8 cellular contexts compared by ENCODE assay signal in genomic region chr3:184561329-184562145, GRCh38. TPM values are rescaled to one million over a fixed set of nuclear protein-coding genes. Genes with fewer than 3 reads are reported as not detected.
DNase-seq lines count a peak whose midpoint lies in the region; ATAC-seq, FAIRE-seq and TF ChIP-seq lines count a peak whose summit lies in the region.

Gene EPHB3, plus strand, starts transcription at chr3:184561785. Its CDS starts 451 bp downstream, at chr3:184562236.

- peak; percentile 99 for TF ChIP-seq CTCF in parathyroid adenoma (IDR thresholded peaks at IDR 0.05)
- peak; percentile 95 to 100 (median 99) for TF ChIP-seq CTCF in tibial nerve (IDR thresholded peaks at IDR 0.05)

- TF ChIP-seq EP300 in tibial nerve (IDR thresholded peaks at IDR 0.05) = peak; percentile 52 to 95

- peaks cover 19 to 55% of the 10 kb centered on the region in 2 donors for H3K27me3 Mint-ChIP-seq in T-cell

- H3K9me3 ChIP-seq in parathyroid adenoma (ENCODE audit: control insufficient read depth, low read length) = no peaks in the 10 kb centered on the region
- no peaks in the 10 kb centered on the region for H3K9me3 ChIP-seq in tibial nerve

- CTCF ChIA-PET in T-cell (lab: Charles Lee) = interaction anchor here (0.5 to 2.0 kb wide), 33 partner anchors 10 to 1115 kb away, joined by 3 to 11 read pairs (median 4); partner anchors contain the start of genes MAGEF1 (in 1 of the 2) and VPS8 (in 1 of the 2)

- H3K79me2 ChIP-seq in parathyroid adenoma = no peaks in the 10 kb centered on the region

- peak within 1 kb of the TSS; percentile 80 for H3K4me2 ChIP-seq in parathyroid adenoma (ENCODE audit: low read length)

- FAIRE-seq in GM12891 (lab: Jason Lieb, UNC) = peak; percentile 94

- DNase-seq in GM12891 (ENCODE audit: insufficient read length, low spot score) (peak; percentile 94), NCI-H146 (lab: John Stamatoyannopoulos, UW) (peak; percentile 95), T-cell (peak; percentile 74 to 92 (median 86)), amniotic epithelial cell (ENCODE audit: low read depth) (peak; percentile 96), cardiac septum (ENCODE audit: low spot score) (peak; percentile 99), tibial nerve (ENCODE audit: low spot score in 2 of 2) (peak; percentile 99 to 100)

- H3K9ac ChIP-seq in parathyroid adenoma = no peak within 1 kb of the TSS

- H2AFZ ChIP-seq in parathyroid adenoma = peak within 1 kb of the TSS; percentile 65

- intact Hi-C loops in cardiac septum (cut with DNase I) = loop anchor here (1.0 to 2.0 kb wide), 3 partner anchors 155 to 217 kb away; no protein-coding TSS in a partner anchor

- no peaks in the 10 kb centered on the region for H3K36me3 Mint-ChIP-seq in T-cell

- H3K4me3 ChIP-seq in parathyroid adenoma (ENCODE audit: low read depth, low read length) (peak within 1 kb of the TSS; percentile 56), tibial nerve (peak within 1 kb of the TSS; percentile 65 to 73 (median 70))

- peak within 1 kb of the TSS; percentile 66 to 81 (median 75) for H3K4me3 Mint-ChIP-seq in T-cell

- H3K9me3 Mint-ChIP-seq in T-cell = no peaks in the 10 kb centered on the region

- H3K4me1 Mint-ChIP-seq in T-cell = peaks cover 35 to 51% (median 41%) of the 10 kb centered on the region in 3 donors

- peaks cover 15% of the 10 kb centered on the region for H3K4me1 ChIP-seq in parathyroid adenoma
- peaks cover 0 to 50% (median 28%) of the 10 kb centered on the region in 4 donors for H3K4me1 ChIP-seq in tibial nerve

- H3K27ac Mint-ChIP-seq in T-cell = peak within 1 kb of the TSS; percentile 56 to 69

- H3K27ac ChIP-seq in parathyroid adenoma = no peak within 1 kb of the TSS
- H3K27ac ChIP-seq in tibial nerve = peak within 1 kb of the TSS; percentile 56 to 93 (median 84)

- POLR2A ChIA-PET in T-cell (lab: Charles Lee) = interaction anchor here (0.5 to 0.6 kb wide), 2 partner anchors 236 to 1055 kb away, joined by 3 to 5 read pairs; no protein-coding TSS in a partner anchor

- TF ChIP-seq POLR2A in GM12891 (IDR thresholded peaks at IDR 0.05; ENCODE audit: low read depth, low read length) (no peak), tibial nerve (IDR thresholded peaks at IDR 0.05) (peak; percentile 96 to 97)

- 0% methylated on average over 10 to 42 of the region's 74 CpGs for WGBS in tibial nerve, 2 donors

- H3K27me3 ChIP-seq in parathyroid adenoma (ENCODE audit: control insufficient read depth, insufficient read depth, low read length) (no peaks in the 10 kb centered on the region), tibial nerve (no peaks in the 10 kb centered on the region)

- ATAC-seq in HG02884 (IDR thresholded peaks at IDR 0.05; ENCODE audit: unreplicated experiment) (peak; percentile 86), T-cell (replicated peaks in 1 of 4) (peak; percentile 74 to 84 (median 79))

- H3K36me3 ChIP-seq in parathyroid adenoma (ENCODE audit: control insufficient read depth, insufficient read depth, low read length) (no peaks in the 10 kb centered on the region), tibial nerve (no peaks in the 10 kb centered on the region)

TF ChIP-seq in GM12891, 5 proteins besides CTCF, POLR2A, EP300 and RAD21:
- TF ChIP-seq TAF1 (IDR thresholded peaks at IDR 0.05; ENCODE audit: low read depth, low read length) (no peak), POU2F2 (IDR thresholded peaks at IDR 0.05; ENCODE audit: low read depth, low read length) (0 out of 2 replicates have a peak, but pooled peaks have one; percentile 23), POLR2AphosphoS5 (IDR thresholded peaks at IDR 0.05; ENCODE audit: low read depth, low read length) (no peak)

RNA-seq across cellular contexts. Expression of gene EPHB3, which starts in this region (rescaled TPM):
- not detected for polyA plus RNA-seq in GM12891 (2012; ENCODE audit: low read depth, missing spikeins)
- 1 to 10 TPM in 1 of 5 donors, under 1 TPM in 4; 0.35 to 1.1 (median 0.55) TPM for total RNA-seq in T-cell
- 3.6 TPM for total RNA-seq in cardiac septum
- total RNA-seq in tibial nerve = 10 to 100 TPM in 1 of 4 donors, 1 to 10 TPM in 3; 4.8 to 13.8 (median 5.9) TPM
